8 cellular contexts compared by ENCODE assay signal in the genomic region with DNA sequence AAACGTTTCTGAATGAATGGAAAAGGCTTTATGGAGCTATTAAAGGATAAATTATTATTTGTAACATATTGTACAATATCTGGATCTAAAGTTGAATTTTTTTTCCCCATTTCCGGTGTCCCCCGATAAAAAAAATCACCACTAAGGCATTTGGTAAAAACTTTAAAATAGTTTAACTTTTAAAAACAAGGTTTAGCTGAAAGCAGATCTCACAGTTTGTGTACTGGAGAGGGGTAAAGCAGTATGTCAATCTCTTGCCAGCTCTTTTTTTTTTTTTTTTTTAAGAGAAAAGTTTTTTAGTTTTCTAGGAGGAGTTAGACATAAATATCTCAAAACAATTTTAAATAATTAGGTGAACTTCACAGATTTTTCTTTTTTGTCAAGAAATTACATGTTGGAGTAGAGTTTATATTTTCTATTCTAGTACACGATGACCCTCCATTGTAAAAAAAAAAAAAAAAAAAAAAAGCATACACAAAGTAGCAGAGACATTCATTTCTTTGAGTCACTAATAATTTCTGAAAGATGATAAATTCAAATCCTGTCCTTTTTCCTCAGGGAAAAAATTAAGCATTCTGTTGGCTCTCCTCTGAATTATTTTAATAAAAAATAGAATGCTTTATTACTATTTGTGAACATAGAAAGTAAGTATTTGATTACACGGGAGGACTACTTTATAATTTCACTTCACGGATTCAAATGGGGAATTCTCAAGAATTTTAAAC. TPM values are rescaled to one million over a fixed set of nuclear protein-coding genes. Genes with fewer than 3 reads are reported as not detected.
DNase-seq lines count a peak whose midpoint lies in the region; ATAC-seq and TF ChIP-seq lines count a peak whose summit lies in the region.

No MANE protein-coding gene starts in this region.

- H3K4me3 ChIP-seq in BJ (ENCODE audit: low read depth, low read length) (peak overlapping the region; percentile 42), LNCaP clone FGC (ENCODE audit: low read depth, low read length) (peak overlapping the region; percentile 58), colonic mucosa (peak overlapping the region; percentile 47)

- POLR2A ChIA-PET in BJ (lab: Charles Lee), result interaction anchor here (0.7 kb wide), 1 partner anchor 18 kb away, joined by 22 read pairs; no protein-coding TSS in a partner anchor

- peak overlapping the region; percentile 97 for H3K27ac ChIP-seq in colonic mucosa

- H3K36me3 ChIP-seq in BJ (ENCODE audit: control insufficient read depth, insufficient read depth, low read length) (no peaks in the 10 kb centered on the region; the same call in 1 of the 2 replicates), colonic mucosa (no peaks in the 10 kb centered on the region)

- peaks cover 5% of the 10 kb centered on the region for H3K36me3 Mint-ChIP-seq in nephron progenitor cell (ENCODE audit: low read depth)

- peak overlapping the region; percentile 92 for H3K4me3 Mint-ChIP-seq in nephron progenitor cell

- ATAC-seq in GM21786 (IDR thresholded peaks at IDR 0.05; ENCODE audit: unreplicated experiment), result no peak
- ATAC-seq in GM18498 (IDR thresholded peaks at IDR 0.05; ENCODE audit: unreplicated experiment), result no peak
- no peak for ATAC-seq in HG03354 (IDR thresholded peaks at IDR 0.05; ENCODE audit: poor library complexity, severe bottlenecking, unreplicated experiment)

- no peak overlapping the region for H3K9ac ChIP-seq in colonic mucosa (ENCODE audit: low read depth in 2 of 2, low read length in 2 of 2)

- peaks cover 44% of the 10 kb centered on the region for H3K4me1 Mint-ChIP-seq in nephron progenitor cell

- H3K9me3 ChIP-seq in colonic mucosa, result no peaks in the 10 kb centered on the region

- CTCF ChIA-PET in BJ (lab: Yijun Ruan, JAX), result interaction anchor here (0.7 to 3.2 kb wide), 7 partner anchors 14 to 990 kb away, joined by 3 to 22 read pairs (median 3); no protein-coding TSS in a partner anchor

- H3K9me3 Mint-ChIP-seq in nephron progenitor cell, result no peaks in the 10 kb centered on the region

- TF ChIP-seq CTCF in BJ (IDR thresholded peaks at IDR 0.05; ENCODE audit: insufficient read depth, low read depth, low read length) (no peak), LNCaP clone FGC (IDR thresholded peaks at IDR 0.05; ENCODE audit: control insufficient read depth, extremely low read depth, insufficient read depth) (no peak), colonic mucosa (IDR thresholded peaks at IDR 0.05) (no peak), nephron progenitor cell (IDR thresholded peaks at IDR 0.05) (no peak)

- intact Hi-C loops in colonic mucosa (cut with DNase I), result no loop called here

- H3K27ac Mint-ChIP-seq in nephron progenitor cell, result peak overlapping the region; percentile 100

- no peak for DNase-seq in BJ (ENCODE audit: low read depth)
- no peak for DNase-seq in LNCaP clone FGC (ENCODE audit: low read depth)
- no peak for DNase-seq in colonic mucosa
- no peak for DNase-seq in nephron progenitor cell
- no peak for DNase-seq in dermis blood vessel endothelial cell

- H3K27me3 ChIP-seq in BJ (ENCODE audit: control insufficient read depth, insufficient read depth, low read length) (no peaks in the 10 kb centered on the region), colonic mucosa (no peaks in the 10 kb centered on the region)

- no peaks in the 10 kb centered on the region for H3K27me3 Mint-ChIP-seq in nephron progenitor cell (ENCODE audit: low read depth, poor library complexity)

- H3K4me1 ChIP-seq in colonic mucosa, result no peaks in the 10 kb centered on the region

RNA-seq across cellular contexts. Expression of gene HBP1, which starts 1.9 kb away (rescaled TPM):
- 49.9 and 78.7 TPM in 2 replicates for polyA plus RNA-seq in BJ (2011; rRNA removed)
- 46.0 and 54.4 TPM in 2 replicates for polyA minus RNA-seq in BJ (2011; rRNA and poly(A)+ RNA removed)
- total RNA-seq in colonic mucosa (10 to 100 TPM; 25.1 to 78.7 TPM), dermis blood vessel endothelial cell (168 and 207 TPM in 2 replicates)
